ENCODE assay signal across 36 cellular contexts in the genomic region with DNA sequence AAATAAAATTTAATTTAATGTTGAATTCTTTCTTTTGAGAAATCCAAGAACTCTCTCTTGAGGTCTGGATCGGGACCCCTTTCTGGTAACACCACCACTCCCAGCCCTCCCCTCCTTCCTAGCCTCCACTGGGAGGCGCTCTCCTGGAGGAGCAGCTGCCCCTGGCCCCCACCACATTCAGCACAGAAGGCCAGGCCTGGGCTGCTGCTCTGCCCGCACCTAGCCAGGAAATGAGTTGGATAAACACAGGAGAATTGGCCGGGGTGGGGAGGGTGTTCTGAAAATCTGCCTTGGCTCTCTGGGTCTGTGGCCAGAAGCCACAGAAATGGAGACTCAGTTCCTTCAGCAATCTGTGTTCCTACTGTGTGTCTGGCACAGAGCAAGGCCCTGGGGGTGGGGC. TPM values are rescaled to one million over a fixed set of nuclear protein-coding genes. Genes with fewer than 3 reads are reported as not detected.
DNase-seq lines count a peak whose midpoint lies in the region; ATAC-seq, FAIRE-seq and TF ChIP-seq lines count a peak whose summit lies in the region.
"Had no signal": no experiment of that assay in that cellular context is flagged by ENCODE, and none has a peak within 500 bp of the region (broad histone marks: within the 10 kb centered on the region; RNA-seq: fewer than 3 reads in every experiment).

No MANE protein-coding gene starts in this region.

- no peak for TF ChIP-seq EP300 in K562 (IDR thresholded peaks at IDR 0.05; ENCODE audit: low read length)

- ATAC-seq in K562: peak; percentile 79
- ATAC-seq: activated naive CD8-positive, alpha-beta T cell treated with anti-CD3 and anti-CD28 coated beads, Interleukin-2, amount 50 U/mL, for 24 hours; GM12878; natural killer cell treated with Interleukin-12 subunit alpha and Interleukin-12 subunit beta and Interleukin-15 and Interleukin-18, amount 100 ng/mL, for 72 hours; stimulated activated memory B cell treated with anti-CD40 and anti-IgM and Interleukin-4, amounts not matched to agents 10 μg/mL and 1 μg/mL and 100 μg/mL, for 72 hours had no signal

- intact Hi-C loops in K562 (cut with micrococcal nuclease): no loop called here

- H2BK120ac ChIP-seq in neuronal stem cell (ENCODE audit: low read depth, low read length): no peak overlapping the region

- no peak overlapping the region for H3K27ac ChIP-seq in K562 (ENCODE audit: extremely low read depth, low read depth, low read length)
- H3K27ac ChIP-seq in neuronal stem cell (replicated peaks; ENCODE audit: low read length): no peak overlapping the region
- H3K27ac ChIP-seq: C4-2B, dorsolateral prefrontal cortex, GM23248, parathyroid adenoma, right atrium auricular region, spleen, suprapubic skin had no signal

- H3K9me3 Mint-ChIP-seq in HFFc6: no peaks in the 10 kb centered on the region
- H3K9me3 Mint-ChIP-seq: activated naive CD8-positive, alpha-beta T cell treated with anti-CD3 and anti-CD28 coated beads, Interleukin-2, amount 50 U/mL, for 24 hours; activated T-cell treated with anti-CD3 and anti-CD28 coated beads, Interleukin-2, amount 50 U/mL, for 24 hours; natural killer cell treated with Interleukin-12 subunit alpha and Interleukin-12 subunit beta and Interleukin-15 and Interleukin-18, amount 100 ng/mL, for 72 hours; stimulated activated memory B cell treated with anti-CD40 and anti-IgM and Interleukin-4, amounts not matched to agents 10 μg/mL and 1 μg/mL and 100 μg/mL, for 72 hours had no signal

- H3K27me3 Mint-ChIP-seq in HFFc6 (ENCODE audit: insufficient read depth): peaks cover 25% of the 10 kb centered on the region
- H3K27me3 Mint-ChIP-seq: activated naive CD8-positive, alpha-beta T cell treated with anti-CD3 and anti-CD28 coated beads, Interleukin-2, amount 50 U/mL, for 24 hours; activated T-cell treated with anti-CD3 and anti-CD28 coated beads, Interleukin-2, amount 50 U/mL, for 24 hours; stimulated activated memory B cell treated with anti-CD40 and anti-IgM and Interleukin-4, amounts not matched to agents 10 μg/mL and 1 μg/mL and 100 μg/mL, for 72 hours had no signal

- H3K9me1 ChIP-seq in K562 (ENCODE audit: control insufficient read depth, insufficient read depth, low read length): no peaks in the 10 kb centered on the region

- no peak overlapping the region for H4K91ac ChIP-seq in neuronal stem cell (ENCODE audit: low read depth, low read length, poor library complexity)

- peak overlapping the region; percentile 38 for H3K18ac ChIP-seq in neuronal stem cell (ENCODE audit: low read length)

- TF ChIP-seq POLR2A in K562 (conservative IDR thresholded peaks at IDR 0.05): no peak

- H3K4ac ChIP-seq in neuronal stem cell (ENCODE audit: low read length): no peak overlapping the region

- H3K4me3 ChIP-seq in K562 (no peak overlapping the region), neuronal stem cell (ENCODE audit: low read length in 2 of 2) (no peak overlapping the region)
- H3K4me3 ChIP-seq: dorsolateral prefrontal cortex, GM12878, GM23248, right atrium auricular region, spleen, suprapubic skin had no signal

- no peak overlapping the region for H2AFZ ChIP-seq in K562 (ENCODE audit: low read depth, low read length)
- no peak overlapping the region for H2AFZ ChIP-seq in neuronal stem cell (ENCODE audit: low read length)
- H2AFZ ChIP-seq: GM23248, parathyroid adenoma had no signal

- H3K14ac ChIP-seq in neuronal stem cell (ENCODE audit: low read length): no peak overlapping the region

- H2AK5ac ChIP-seq in neuronal stem cell (ENCODE audit: low read depth, low read length): no peak overlapping the region

- no peaks in the 10 kb centered on the region for H3K4me1 Mint-ChIP-seq in HFFc6 (ENCODE audit: low read depth)

- peak; percentile 14 for DNase-seq in ELF-1 (ENCODE audit: low read depth, low spot score)
- no peak for DNase-seq in HFFc6
- peak; percentile 18 to 24 (median 19) for DNase-seq in K562 (ENCODE audit: extremely low read depth in 1 of 4, low spot score in 3 of 4)
- no peak for DNase-seq in neuronal stem cell (ENCODE audit: low spot score)
- DNase-seq in epidermal melanocyte (ENCODE audit: insufficient read length, low spot score): no peak
- no peak for DNase-seq in foreskin melanocyte
- no peak for DNase-seq in hepatic stellate cell (ENCODE audit: low spot score)
- no peak for DNase-seq in stimulated activated naive CD4-positive, alpha-beta T cell treated with Interleukin-2 at 50 U/mL for 16 hours (lab: John Stamatoyannopoulos, UW)
- DNase-seq: activated CD4-positive, alpha-beta T cell treated with anti-CD3 and anti-CD28 coated beads for 48 hours; activated gamma-delta T cell treated with Interleukin-2 at 50 U/mL for 16 hours; activated naive CD8-positive, alpha-beta T cell treated with anti-CD3 and anti-CD28 coated beads, Interleukin-2, amount 50 U/mL, for 24 hours; activated T-cell treated with anti-CD3 and anti-CD28 coated beads, Interleukin-2, amount 50 U/mL, for 24 hours; caudate nucleus; DMS79; dorsolateral prefrontal cortex; GM23248; kidney; NCI-H1417 treated with DMSO at 0.1 percent for 48 hours; NCI-H2081; NCI-H226; NCI-H774; spleen; stimulated activated CD4-positive, alpha-beta T cell treated with anti-CD3 and anti-CD28 coated beads, Interleukin-4, amount 100 ng/mL, for 1 hour had no signal

- no peak overlapping the region for H2BK5ac ChIP-seq in neuronal stem cell (ENCODE audit: low read length)

- BruUV-seq in K562 (replicated peaks; lab: Mats Ljungman, UMichigan): no TSS peak

- H3K36me3 ChIP-seq in K562 (ENCODE audit: control insufficient read depth, insufficient read depth, low read length): no peaks in the 10 kb centered on the region
- H3K36me3 ChIP-seq in neuronal stem cell (replicated peaks in 1 of 2; ENCODE audit: control insufficient read depth in 2 of 2, insufficient read depth in 2 of 2, low read length in 2 of 2): no peaks in the 10 kb centered on the region
- H3K36me3 ChIP-seq: right atrium auricular region, spleen, suprapubic skin had no signal

- peak overlapping the region; percentile 31 for H3K23ac ChIP-seq in neuronal stem cell (ENCODE audit: low read depth, low read length, poor library complexity)

- no peak overlapping the region for H2BK12ac ChIP-seq in neuronal stem cell (ENCODE audit: low read length)

- H3K27me3 ChIP-seq in K562 (ENCODE audit: control insufficient read depth in 2 of 2, insufficient read depth in 2 of 2, low read length in 2 of 2) (peaks cover 0 to 14% of the 10 kb centered on the region in 2 experiments; a peak in 2 of 5 replicates), neuronal stem cell (ENCODE audit: control insufficient read depth in 3 of 3, insufficient read depth in 3 of 3, low read depth in 1 of 3, low read length in 3 of 3) (no peaks in the 10 kb centered on the region)
- H3K27me3 ChIP-seq: right atrium auricular region, spleen, suprapubic skin had no signal

- CTCF ChIA-PET in K562 (lab: Yijun Ruan, JAX; ENCODE audit: low intra/inter-chr PET ratio): no interaction called here

- POLR2A ChIA-PET in K562 (lab: Yijun Ruan, JAX): no interaction called here

- H3K9me3 ChIP-seq in K562 (replicated peaks; ENCODE audit: control insufficient read depth, insufficient read depth, low read depth, low read length) (no peaks in the 10 kb centered on the region), neuronal stem cell (replicated peaks in 1 of 2; ENCODE audit: control insufficient read depth in 2 of 2, insufficient read depth in 1 of 2, low read depth in 1 of 2, low read length in 2 of 2) (no peaks in the 10 kb centered on the region)
- H3K9me3 ChIP-seq: right atrium auricular region, spleen, suprapubic skin had no signal

- no peaks in the 10 kb centered on the region for H3K79me1 ChIP-seq in neuronal stem cell (ENCODE audit: low read depth, low read length)

- in situ Hi-C loops in K562 (cut with MboI): no loop called here

- TF ChIP-seq RAD21 in K562 (CRISPR knock-in tag; conservative IDR thresholded peaks at IDR 0.05 in 1 of 2, IDR thresholded peaks at IDR 0.05 in 1 of 2): no peak

- H3K4me3 Mint-ChIP-seq in HFFc6: no peak overlapping the region
- H3K4me3 Mint-ChIP-seq: activated naive CD8-positive, alpha-beta T cell treated with anti-CD3 and anti-CD28 coated beads, Interleukin-2, amount 50 U/mL, for 24 hours; activated T-cell treated with anti-CD3 and anti-CD28 coated beads, Interleukin-2, amount 50 U/mL, for 24 hours; natural killer cell treated with Interleukin-12 subunit alpha and Interleukin-12 subunit beta and Interleukin-15 and Interleukin-18, amount 100 ng/mL, for 72 hours; stimulated activated memory B cell treated with anti-CD40 and anti-IgM and Interleukin-4, amounts not matched to agents 10 μg/mL and 1 μg/mL and 100 μg/mL, for 72 hours had no signal

- no peak for FAIRE-seq in K562 (lab: Jason Lieb, UNC)
- FAIRE-seq: GM12878, kidney had no signal

- H3K4me1 ChIP-seq in K562 (replicated peaks in 1 of 2; ENCODE audit: control insufficient read depth in 2 of 2, insufficient read depth in 2 of 2, low read length in 2 of 2) (no peaks in the 10 kb centered on the region), neuronal stem cell (ENCODE audit: control insufficient read depth in 2 of 2, insufficient read depth in 1 of 2, low read depth in 1 of 2, low read length in 2 of 2) (peaks cover 0 to 2% of the 10 kb centered on the region in 2 donors)
- H3K4me1 ChIP-seq: parathyroid adenoma, right atrium auricular region, spleen, suprapubic skin had no signal

- H3K9ac ChIP-seq in K562 (ENCODE audit: insufficient read depth in 1 of 2, low read depth in 2 of 2, low read length in 2 of 2) (no peak overlapping the region), neuronal stem cell (ENCODE audit: low read depth, low read length, poor library complexity) (no peak overlapping the region)
- H3K9ac ChIP-seq: GM23248, parathyroid adenoma had no signal

- H4K8ac ChIP-seq in neuronal stem cell (ENCODE audit: low read depth, low read length): no peak overlapping the region

- H3K36me3 Mint-ChIP-seq in HFFc6 (ENCODE audit: low read depth): no peaks in the 10 kb centered on the region
- H3K36me3 Mint-ChIP-seq: natural killer cell treated with Interleukin-12 subunit alpha and Interleukin-12 subunit beta and Interleukin-15 and Interleukin-18, amount 100 ng/mL, for 72 hours; stimulated activated memory B cell treated with anti-CD40 and anti-IgM and Interleukin-4, amounts not matched to agents 10 μg/mL and 1 μg/mL and 100 μg/mL, for 72 hours had no signal

- no peaks in the 10 kb centered on the region for H3K79me2 ChIP-seq in K562 (ENCODE audit: control insufficient read depth, insufficient read depth, low read length)
- H3K79me2 ChIP-seq: parathyroid adenoma had no signal

- H2BK15ac ChIP-seq in neuronal stem cell (ENCODE audit: low read length): no peak overlapping the region

- TF ChIP-seq CTCF in HFFc6 (IDR thresholded peaks at IDR 0.05): peak; percentile 25; the same call in 1 of the 2 replicates
- TF ChIP-seq CTCF in K562 (IDR thresholded peaks at IDR 0.05 in 2 of 3, conservative IDR thresholded peaks at IDR 0.05 in 1 of 3; ENCODE audit: insufficient read depth in 2 of 3, low read depth in 1 of 3, low read length in 3 of 3): peak; percentile 32 to 41 (median 35); a peak in 4 of 6 replicates

- H3K4me2 ChIP-seq in K562 (ENCODE audit: insufficient read depth, low read length): no peak overlapping the region
- H3K4me2 ChIP-seq in neuronal stem cell (ENCODE audit: insufficient read depth, low read length, poor library complexity, severe bottlenecking): no peak overlapping the region

- H4K20me1 ChIP-seq in K562 (replicated peaks; ENCODE audit: control insufficient read depth, insufficient read depth, low read length): no peaks in the 10 kb centered on the region

- H3K27ac Mint-ChIP-seq in HFFc6: no peak overlapping the region
- H3K27ac Mint-ChIP-seq: activated naive CD8-positive, alpha-beta T cell treated with anti-CD3 and anti-CD28 coated beads, Interleukin-2, amount 50 U/mL, for 24 hours; activated T-cell treated with anti-CD3 and anti-CD28 coated beads, Interleukin-2, amount 50 U/mL, for 24 hours; natural killer cell treated with Interleukin-12 subunit alpha and Interleukin-12 subunit beta and Interleukin-15 and Interleukin-18, amount 100 ng/mL, for 72 hours; stimulated activated memory B cell treated with anti-CD40 and anti-IgM and Interleukin-4, amounts not matched to agents 10 μg/mL and 1 μg/mL and 100 μg/mL, for 72 hours had no signal

- whole genome bisulfite sequencing in K562 (ENCODE audit: insufficient coverage, low coverage, missing lambda C conversion rate): 0% methylated on average over 4 of the region's 4 CpGs
- no CpG with 5 or more reads among the region's 4 CpGs for WGBS in neuronal stem cell (ENCODE audit: extremely low coverage in 2 of 2, insufficient read length in 2 of 2, insufficient replicate concordance in 1 of 2), 2 donors

RNA-seq across cellular contexts. Expression of gene C22orf42, which starts 31.2 kb away (rescaled TPM):
- not detected for total RNA-seq in HFFc6 (2021; fragmentation: NEBNext Ultra II Directional; extraction: Animal tissue kit (Norgen Biotek cat#: 25700))
- not detected in 2 replicates for total RNA-seq in K562 (2011; cell fraction: chromatin; rRNA removed; ENCODE audit: low replicate concordance)
- total RNA-seq in K562 (2011; cell fraction: nucleolus; rRNA removed): not detected in 2 replicates
- total RNA-seq in K562 (2011; cell fraction: nucleoplasm; rRNA removed): not detected in 2 replicates
- not detected in 2 replicates for total RNA-seq in K562 (2014; rRNA removed)
- not detected in 2 replicates for total RNA-seq in K562 (2014; rRNA removed; fragmentation: Illumina TruSeq; extraction: Trizol)
- total RNA-seq in K562 (2015; rRNA removed; fragmentation: Illumina TruSeq; extraction: Trizol): not detected in 2 replicates
- total RNA-seq in K562 (2021): not detected in 2 replicates
- not detected in 2 replicates for polyA plus RNA-seq in K562 (2011; rRNA removed)
- polyA plus RNA-seq in K562 (2011; cell fraction: cytosol; rRNA removed): not detected in 2 replicates
- not detected in 2 replicates for polyA plus RNA-seq in K562 (2011; cell fraction: nucleus; rRNA removed)
- not detected in 2 replicates for polyA plus RNA-seq in K562 (2012)
- not detected in 2 replicates for polyA plus RNA-seq in K562 (2014; fragmentation: Illumina TruSeq; extraction: Trizol)
- polyA plus RNA-seq in K562 (2014; fragmentation: Nextera tagmentation; extraction: Ambion mirVana): not detected
- not detected in 2 replicates for polyA plus RNA-seq in K562 (2014; rRNA removed)
- polyA minus RNA-seq in K562 (2011; rRNA and poly(A)+ RNA removed): not detected in 2 replicates
- not detected in 2 replicates for polyA minus RNA-seq in K562 (2011; cell fraction: cytosol; rRNA and poly(A)+ RNA removed)
- polyA minus RNA-seq in K562 (2011; cell fraction: nucleus; rRNA and poly(A)+ RNA removed): not detected in 2 replicates
- 2.2 TPM for polyA plus RNA-seq in neuronal stem cell (2013, experiment 1 of 2)
- polyA plus RNA-seq in neuronal stem cell (2013, experiment 2 of 2): 2.2 TPM
- total RNA-seq: activated CD8-positive, alpha-beta memory T cell treated with anti-CD3 and anti-CD28 coated beads for 36 hours; glomerular endothelial cell; GM12878; GM23248; HT1080; kidney; liver; natural killer cell treated with Interleukin-12 subunit alpha and Interleukin-12 subunit beta and Interleukin-15 and Interleukin-18, amount 100 ng/mL, for 72 hours; right atrium auricular region; spleen; suprapubic skin; T-helper 2 cell treated with Interferon-gamma antibody and Interleukin-4, amounts not matched to agents 100 ng/mL and 5 ng/mL, for 36 hours; urinary bladder had no signal
- polyA plus RNA-seq: GM12878, GM23248, liver, spleen, urinary bladder had no signal

Comparison
In these comparisons a context has a peak if more than half of its experiments do, and no peak if none do; other contexts are left out.
1. DNase-seq: peak in ELF-1 (single experiment) and K562 (4 of 4); none in HFFc6 (single experiment), neuronal stem cell (single experiment), epidermal melanocyte (single experiment), foreskin melanocyte (single experiment), hepatic stellate cell (single experiment) and stimulated activated naive CD4-positive, alpha-beta T cell treated with Interleukin-2 at 50 U/mL for 16 hours (single experiment).